In genomic region chr11:64832467-64833197, GRCh38 we compare ENCODE assay signal across 22 cellular contexts.
"Had no signal": no experiment of that assay in that cellular context is flagged by ENCODE, and none has a peak within 500 bp of the region (broad histone marks: within the 10 kb centered on the region; RNA-seq: fewer than 3 reads in every experiment).

No MANE protein-coding gene starts in this region.

- ATAC-seq: K562, SK-N-SH treated with all-trans-retinoic acid at 6 μM for 48 hours had no signal

- DNase-seq: Kasumi-1, MM.1S, NCI-H1092 treated with DMSO at 0.1 percent for 48 hours, NCI-H1436, NCI-H187, NCI-H2029, NCI-H2081 treated with DMSO at 0.1 percent for 48 hours, NCI-H2171, NCI-H226, NCI-H446, NCI-H510A, NCI-H524 treated with DMSO at 0.1 percent for 48 hours, NCI-H69, NCI-H774, RPMI8226, SHP77 treated with DMSO at 0.1 percent for 48 hours, SJCRH30 had no signal

- H3K9me3 Mint-ChIP-seq: IgD-negative memory B cell had no signal

- H3K4me3 ChIP-seq: K562, SJCRH30 had no signal

- H3K4me2 ChIP-seq: KMS-11 had no signal

- H3K36me3 ChIP-seq: SJCRH30 had no signal

- H3K27ac ChIP-seq: HL-60, KMS-11, SJCRH30 had no signal

- H3K27me3 Mint-ChIP-seq: IgD-negative memory B cell had no signal

- H3K9ac ChIP-seq: KMS-11 had no signal

- H3K4me3 Mint-ChIP-seq: IgD-negative memory B cell had no signal

- H3K9me3 ChIP-seq: SJCRH30 had no signal
